Comparison of ENCODE assay signal across 19 cellular contexts in the genomic region with DNA sequence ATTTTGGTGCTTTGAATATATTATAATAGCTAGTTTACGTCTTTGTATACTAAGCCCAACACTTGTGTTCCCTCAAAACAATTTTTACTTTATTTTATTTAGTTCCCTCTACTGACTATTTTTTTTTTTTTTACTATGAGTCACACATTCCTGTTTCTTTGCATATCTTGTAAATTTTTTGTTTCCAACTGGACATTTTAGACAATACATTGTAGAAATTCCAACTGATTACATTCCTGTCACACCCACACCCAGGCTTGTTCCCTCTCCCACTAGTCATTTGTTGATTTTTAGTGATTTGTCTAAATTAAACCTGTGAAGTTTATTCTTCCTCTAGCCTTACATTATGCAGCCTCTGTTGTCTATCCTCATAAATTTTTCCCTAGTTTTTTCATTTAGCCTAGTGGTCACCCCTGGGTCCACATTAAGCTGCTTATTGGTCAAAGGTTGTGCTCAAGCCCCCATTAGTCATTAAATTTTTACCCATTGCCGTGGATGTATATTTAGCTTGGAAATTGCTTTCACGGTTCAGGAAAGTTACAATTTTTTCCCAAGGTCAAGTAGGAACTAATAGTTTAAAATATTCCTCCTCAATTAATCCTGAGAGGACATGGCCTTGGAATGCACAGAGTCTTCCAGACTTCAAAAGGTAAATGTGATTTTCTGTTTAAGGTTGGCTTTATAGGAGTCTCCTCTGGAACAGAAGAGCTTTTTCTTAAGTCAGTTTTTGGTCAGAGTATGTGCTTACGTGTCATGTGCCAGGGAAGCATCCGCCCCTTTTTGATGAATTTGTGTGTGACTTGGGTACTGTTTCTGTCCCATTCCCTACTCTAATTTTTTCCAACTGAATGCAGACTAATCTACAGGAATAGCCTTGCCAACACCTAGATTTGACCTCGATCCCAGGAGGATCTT.
DNase-seq lines count a peak whose midpoint lies in the region; ATAC-seq and TF ChIP-seq lines count a peak whose summit lies in the region.
"Had no signal": no experiment of that assay in that cellular context is flagged by ENCODE, and none has a peak within 500 bp of the region (broad histone marks: within the 10 kb centered on the region; RNA-seq: fewer than 3 reads in every experiment).

No MANE protein-coding gene starts in this region.

- no peaks in the 10 kb centered on the region for H3K27me3 ChIP-seq in smooth muscle cell (ENCODE audit: low read depth)
- no peaks in the 10 kb centered on the region for H3K27me3 ChIP-seq in CD8-positive, alpha-beta T cell (ENCODE audit: insufficient read depth, low read length)
- H3K27me3 ChIP-seq: gastrocnemius medialis, neutrophil had no signal

- H3K4me3 Mint-ChIP-seq in HFFc6, result peak overlapping the region; percentile 53
- H3K4me3 Mint-ChIP-seq in activated CD4-positive, alpha-beta T cell treated with anti-CD3 and anti-CD28 coated beads, Interleukin-2, amount 10 ng/mL, durations not matched to agents 7 days and 5 days, result no peak overlapping the region
- H3K4me3 Mint-ChIP-seq in activated CD8-positive, alpha-beta memory T cell treated with anti-CD3 and anti-CD28 coated beads, Interleukin-2, amount 10 ng/mL, durations not matched to agents 7 days and 5 days, result no peak overlapping the region
- H3K4me3 Mint-ChIP-seq in CD8-positive, alpha-beta T cell, result no peak overlapping the region
- H3K4me3 Mint-ChIP-seq: memory B cell; stimulated activated memory B cell treated with anti-CD40 and anti-IgM and Interleukin-4, amounts not matched to agents 10 μg/mL and 1 μg/mL and 100 μg/mL, for 72 hours had no signal

- H3K9ac ChIP-seq in smooth muscle cell (ENCODE audit: low read depth), result no peak overlapping the region

- H3K4me1 ChIP-seq in smooth muscle cell (ENCODE audit: low read depth), result no peaks in the 10 kb centered on the region
- no peaks in the 10 kb centered on the region for H3K4me1 ChIP-seq in CD8-positive, alpha-beta T cell (ENCODE audit: insufficient read depth, low read length)
- H3K4me1 ChIP-seq: gastrocnemius medialis had no signal

- peak overlapping the region; percentile 81 for H3K27ac Mint-ChIP-seq in HFFc6
- no peak overlapping the region for H3K27ac Mint-ChIP-seq in activated CD4-positive, alpha-beta T cell treated with anti-CD3 and anti-CD28 coated beads, Interleukin-2, amount 10 ng/mL, durations not matched to agents 7 days and 5 days
- no peak overlapping the region for H3K27ac Mint-ChIP-seq in activated CD8-positive, alpha-beta memory T cell treated with anti-CD3 and anti-CD28 coated beads, Interleukin-2, amount 10 ng/mL, durations not matched to agents 7 days and 5 days
- no peak overlapping the region for H3K27ac Mint-ChIP-seq in CD8-positive, alpha-beta T cell
- H3K27ac Mint-ChIP-seq: memory B cell; stimulated activated memory B cell treated with anti-CD40 and anti-IgM and Interleukin-4, amounts not matched to agents 10 μg/mL and 1 μg/mL and 100 μg/mL, for 72 hours had no signal

- no peak for ATAC-seq in activated CD8-positive, alpha-beta memory T cell treated with anti-CD3 and anti-CD28 coated beads, Interleukin-2, amount 10 ng/mL, durations not matched to agents 7 days and 5 days
- ATAC-seq in CD8-positive, alpha-beta T cell, result no peak
- ATAC-seq: gastrocnemius medialis; Panc1; stimulated activated memory B cell treated with anti-CD40 and anti-IgM and Interleukin-4, amounts not matched to agents 10 μg/mL and 1 μg/mL and 100 μg/mL, for 72 hours had no signal

- H3F3A ChIP-seq in smooth muscle cell (ENCODE audit: low read depth), result no peaks in the 10 kb centered on the region

- no peaks in the 10 kb centered on the region for H3K27me3 Mint-ChIP-seq in HFFc6 (ENCODE audit: insufficient read depth)
- H3K27me3 Mint-ChIP-seq in activated CD4-positive, alpha-beta T cell treated with anti-CD3 and anti-CD28 coated beads, Interleukin-2, amount 10 ng/mL, durations not matched to agents 7 days and 5 days, result no peaks in the 10 kb centered on the region
- H3K27me3 Mint-ChIP-seq in activated CD8-positive, alpha-beta memory T cell treated with anti-CD3 and anti-CD28 coated beads, Interleukin-2, amount 10 ng/mL, durations not matched to agents 7 days and 5 days, result no peaks in the 10 kb centered on the region
- H3K27me3 Mint-ChIP-seq in CD8-positive, alpha-beta T cell (ENCODE audit: low read depth), result no peaks in the 10 kb centered on the region
- H3K27me3 Mint-ChIP-seq: memory B cell; stimulated activated memory B cell treated with anti-CD40 and anti-IgM and Interleukin-4, amounts not matched to agents 10 μg/mL and 1 μg/mL and 100 μg/mL, for 72 hours had no signal

- peak overlapping the region; percentile 22 for H3K27ac ChIP-seq in smooth muscle cell (ENCODE audit: low read depth)
- H3K27ac ChIP-seq in CD8-positive, alpha-beta T cell (ENCODE audit: low read depth, low read length), result no peak overlapping the region
- H3K27ac ChIP-seq: dorsolateral prefrontal cortex, gastrocnemius medialis, neutrophil, skin epidermis had no signal

- no peaks in the 10 kb centered on the region for H3K9me3 ChIP-seq in smooth muscle cell (replicated peaks; ENCODE audit: low read depth)
- H3K9me3 ChIP-seq in CD8-positive, alpha-beta T cell (ENCODE audit: low read length), result peaks cover 3% of the 10 kb centered on the region
- H3K9me3 ChIP-seq: neutrophil had no signal

- WGBS in smooth muscle cell (ENCODE audit: low lambda C conversion rate), result 87% methylated on average over 6 of the region's 6 CpGs

- TF ChIP-seq CTCF in HFFc6 (IDR thresholded peaks at IDR 0.05) (peak; percentile 33), foreskin fibroblast (IDR thresholded peaks at IDR 0.05; ENCODE audit: low read depth, low read length) (no peak), smooth muscle cell (IDR thresholded peaks at IDR 0.05; ENCODE audit: borderline replicate concordance, insufficient read depth, poor library complexity, severe bottlenecking) (no peak)
- no peak for TF ChIP-seq CTCF in CD8-positive, alpha-beta T cell (IDR thresholded peaks at IDR 0.05)

- peak; percentile 80 for DNase-seq in HFFc6
- DNase-seq in astrocyte of the hippocampus (ENCODE audit: low read depth, low spot score), result peak; percentile 73
- DNase-seq in foreskin fibroblast, result peak; percentile 56 to 73
- DNase-seq in smooth muscle cell (lab: John Stamatoyannopoulos, UW; ENCODE audit: unreplicated experiment), result no peak
- DNase-seq in NCI-H1694 treated with DMSO at 0.1 percent for 48 hours (lab: John Stamatoyannopoulos, UW), result no peak
- no peak for DNase-seq in activated CD4-positive, alpha-beta T cell treated with anti-CD3 and anti-CD28 coated beads, Interleukin-2, amount 10 ng/mL, durations not matched to agents 7 days and 5 days
- DNase-seq in activated CD8-positive, alpha-beta memory T cell treated with anti-CD3 and anti-CD28 coated beads, Interleukin-2, amount 10 ng/mL, durations not matched to agents 7 days and 5 days, result no peak
- no peak for DNase-seq in CD8-positive, alpha-beta T cell
- DNase-seq: activated effector memory CD4-positive, alpha-beta T cell treated with Interleukin-2 at 50 U/mL for 16 hours; aorta; dorsolateral prefrontal cortex; gastrocnemius medialis; NCI-H187 treated with DMSO at 0.1 percent for 48 hours; NCI-H510A treated with DMSO at 0.1 percent for 48 hours had no signal

- CTCF ChIA-PET in activated CD4-positive, alpha-beta T cell treated with anti-CD3 and anti-CD28 coated beads, Interleukin-2, amount 10 ng/mL, durations not matched to agents 7 days and 5 days (lab: Charles Lee), result no interaction called here
- CTCF ChIA-PET in activated CD8-positive, alpha-beta memory T cell treated with anti-CD3 and anti-CD28 coated beads, Interleukin-2, amount 10 ng/mL, durations not matched to agents 7 days and 5 days (lab: Charles Lee), result no interaction called here
- CTCF ChIA-PET in CD8-positive, alpha-beta T cell (lab: Charles Lee), result no interaction called here

- intact Hi-C loops in CD8-positive, alpha-beta T cell (cut with DNase I, micrococcal nuclease), result no loop called here

- POLR2A ChIA-PET in activated CD4-positive, alpha-beta T cell treated with anti-CD3 and anti-CD28 coated beads, Interleukin-2, amount 10 ng/mL, durations not matched to agents 7 days and 5 days (lab: Charles Lee), result interaction anchor here (0.6 kb wide), 1 partner anchor 1208 kb away, joined by 9 read pairs; no protein-coding TSS in a partner anchor
- POLR2A ChIA-PET in CD8-positive, alpha-beta T cell (lab: Charles Lee), result no interaction called here

- H3K9me3 Mint-ChIP-seq in HFFc6, result peaks cover 33% of the 10 kb centered on the region
- peaks cover 2% of the 10 kb centered on the region for H3K9me3 Mint-ChIP-seq in activated CD4-positive, alpha-beta T cell treated with anti-CD3 and anti-CD28 coated beads, Interleukin-2, amount 10 ng/mL, durations not matched to agents 7 days and 5 days
- H3K9me3 Mint-ChIP-seq in activated CD8-positive, alpha-beta memory T cell treated with anti-CD3 and anti-CD28 coated beads, Interleukin-2, amount 10 ng/mL, durations not matched to agents 7 days and 5 days (ENCODE audit: low read depth), result peaks cover 5% of the 10 kb centered on the region
- H3K9me3 Mint-ChIP-seq in CD8-positive, alpha-beta T cell, result peaks cover 27% of the 10 kb centered on the region

- H2AFZ ChIP-seq in smooth muscle cell (ENCODE audit: low read depth), result no peak overlapping the region

- H3K4me1 Mint-ChIP-seq in HFFc6 (ENCODE audit: low read depth), result peaks cover 63% of the 10 kb centered on the region
- no peaks in the 10 kb centered on the region for H3K4me1 Mint-ChIP-seq in activated CD4-positive, alpha-beta T cell treated with anti-CD3 and anti-CD28 coated beads, Interleukin-2, amount 10 ng/mL, durations not matched to agents 7 days and 5 days
- H3K4me1 Mint-ChIP-seq in activated CD8-positive, alpha-beta memory T cell treated with anti-CD3 and anti-CD28 coated beads, Interleukin-2, amount 10 ng/mL, durations not matched to agents 7 days and 5 days, result no peaks in the 10 kb centered on the region
- H3K4me1 Mint-ChIP-seq in CD8-positive, alpha-beta T cell (ENCODE audit: low read depth), result no peaks in the 10 kb centered on the region
- H3K4me1 Mint-ChIP-seq: memory B cell; stimulated activated memory B cell treated with anti-CD40 and anti-IgM and Interleukin-4, amounts not matched to agents 10 μg/mL and 1 μg/mL and 100 μg/mL, for 72 hours had no signal

- no peaks in the 10 kb centered on the region for H3K36me3 ChIP-seq in smooth muscle cell (ENCODE audit: low read depth)
- no peaks in the 10 kb centered on the region for H3K36me3 ChIP-seq in CD8-positive, alpha-beta T cell (ENCODE audit: insufficient read depth, low read length)
- H3K36me3 ChIP-seq: gastrocnemius medialis, neutrophil had no signal

- peak overlapping the region; percentile 8 for H3K4me2 ChIP-seq in smooth muscle cell

- H4K20me1 ChIP-seq in smooth muscle cell (ENCODE audit: low read depth), result no peaks in the 10 kb centered on the region

- no peaks in the 10 kb centered on the region for H3K79me2 ChIP-seq in smooth muscle cell (ENCODE audit: low read depth)

- peaks cover 32% of the 10 kb centered on the region for H3K36me3 Mint-ChIP-seq in HFFc6 (ENCODE audit: low read depth)
- no peaks in the 10 kb centered on the region for H3K36me3 Mint-ChIP-seq in activated CD4-positive, alpha-beta T cell treated with anti-CD3 and anti-CD28 coated beads, Interleukin-2, amount 10 ng/mL, durations not matched to agents 7 days and 5 days (ENCODE audit: low read depth)
- no peaks in the 10 kb centered on the region for H3K36me3 Mint-ChIP-seq in activated CD8-positive, alpha-beta memory T cell treated with anti-CD3 and anti-CD28 coated beads, Interleukin-2, amount 10 ng/mL, durations not matched to agents 7 days and 5 days
- H3K36me3 Mint-ChIP-seq in CD8-positive, alpha-beta T cell, result no peaks in the 10 kb centered on the region
- H3K36me3 Mint-ChIP-seq: stimulated activated memory B cell treated with anti-CD40 and anti-IgM and Interleukin-4, amounts not matched to agents 10 μg/mL and 1 μg/mL and 100 μg/mL, for 72 hours had no signal

- H3K4me3 ChIP-seq in foreskin fibroblast (ENCODE audit: low read depth in 1 of 2, low read length in 2 of 2), result no peak overlapping the region
- H3K4me3 ChIP-seq in smooth muscle cell, result no peak overlapping the region
- no peak overlapping the region for H3K4me3 ChIP-seq in CD8-positive, alpha-beta T cell (ENCODE audit: low read depth, low read length)
- H3K4me3 ChIP-seq: dorsolateral prefrontal cortex, gastrocnemius medialis, skin epidermis had no signal

Comparison
In these comparisons a context has a peak if more than half of its experiments do, and no peak if none do; other contexts are left out.
1. DNase-seq: peak in HFFc6 (single experiment), astrocyte of the hippocampus (single experiment) and foreskin fibroblast (2 of 2); none in smooth muscle cell (single experiment), NCI-H1694 treated with DMSO at 0.1 percent for 48 hours (single experiment), activated CD4-positive, alpha-beta T cell treated with anti-CD3 and anti-CD28 coated beads, Interleukin-2, amount 10 ng/mL, durations not matched to agents 7 days and 5 days (single experiment), activated CD8-positive, alpha-beta memory T cell treated with anti-CD3 and anti-CD28 coated beads, Interleukin-2, amount 10 ng/mL, durations not matched to agents 7 days and 5 days (single experiment) and CD8-positive, alpha-beta T cell (0 of 7).